In genomic region chr1:226665505-226666163, GRCh38 we compare ENCODE assay signal across 9 cellular contexts.
DNase-seq lines count a peak whose midpoint lies in the region; ATAC-seq and TF ChIP-seq lines count a peak whose summit lies in the region.
"Had no signal": no experiment of that assay in that cellular context is flagged by ENCODE, and none has a peak within 500 bp of the region (broad histone marks: within the 10 kb centered on the region; RNA-seq: fewer than 3 reads in every experiment).

No MANE protein-coding gene starts in this region.

- intact Hi-C loops in IMR-90 (cut with micrococcal nuclease) = no loop called here
- intact Hi-C loops in activated B cell treated with CpG ODN at 0.5 μM for 24 hours (cut with micrococcal nuclease) = no loop called here
- intact Hi-C loops in sigmoid colon (cut with DNase I) = loop anchor here (2.0 kb wide), 1 partner anchor 13 kb away; no protein-coding TSS in a partner anchor

- H4K20me1 ChIP-seq in IMR-90 (ENCODE audit: insufficient read depth, low read length) = peaks cover 5% of the 10 kb centered on the region
- no peaks in the 10 kb centered on the region for H4K20me1 ChIP-seq in hepatocyte (ENCODE audit: insufficient read depth, poor library complexity, severe bottlenecking)

- peak overlapping the region in 1 of 2 experiments; percentile 90; a peak in 1 of 4 replicates for H4K8ac ChIP-seq in IMR-90 (ENCODE audit: low read depth in 2 of 2, low read length in 2 of 2)

- H3K4me1 ChIP-seq in IMR-90 (ENCODE audit: control insufficient read depth, insufficient read depth, low read length) (peaks cover 26% of the 10 kb centered on the region), hepatocyte (ENCODE audit: insufficient read depth) (peaks cover 34% of the 10 kb centered on the region), skeletal muscle tissue (ENCODE audit: control insufficient read depth in 3 of 3, insufficient read depth in 3 of 3, low read length in 3 of 3) (peaks cover 20 to 80% (median 73%) of the 10 kb centered on the region in 3 donors), sigmoid colon (peaks cover 0 to 37% (median 7%) of the 10 kb centered on the region in 4 donors)

- H3K4me3 ChIP-seq in IMR-90 (ENCODE audit: insufficient read depth, low read depth, low read length) (no peak overlapping the region), hepatocyte (no peak overlapping the region), skeletal muscle tissue (ENCODE audit: low read length in 3 of 3) (no peak overlapping the region), sigmoid colon (no peak overlapping the region)

- dilution Hi-C loops in IMR-90 (cut with HindIII; ENCODE audit: low sequenced_read_pairs, unreplicated experiment) = no loop called here

- WGBS in IMR-90 (ENCODE audit: extremely low coverage in 2 of 2, insufficient read length in 1 of 2), 2 experiments = 97% methylated on average over 5 of the region's 17 CpGs; no CpG with 5 or more reads in 1 of the 2 experiments
- WGBS in hepatocyte (ENCODE audit: low lambda C conversion rate, missing lambda C conversion rate) = 94% methylated on average over 17 of the region's 17 CpGs
- WGBS in sigmoid colon, 2 donors = 83 to 92% methylated on average over 17 of the region's 17 CpGs

- peak overlapping the region; percentile 19 for H3K4me3 Mint-ChIP-seq in activated B cell treated with CpG ODN at 0.5 μM for 24 hours

- 0 out of 2 replicates have a peak overlapping the region, but pooled peaks have one; percentile 52 for H4K91ac ChIP-seq in IMR-90 (ENCODE audit: insufficient read depth, low read depth, low read length)

- H2AK9ac ChIP-seq in IMR-90 (replicated peaks; ENCODE audit: low read depth, low read length, poor library complexity) = no peak overlapping the region

- H3K9me3 Mint-ChIP-seq in activated B cell treated with CpG ODN at 0.5 μM for 24 hours = no peaks in the 10 kb centered on the region

- no peak for TF ChIP-seq EP300 in sigmoid colon (IDR thresholded peaks at IDR 0.05)

- no peak overlapping the region for H4K5ac ChIP-seq in IMR-90 (ENCODE audit: low read depth, low read length)

- H3K27ac ChIP-seq in IMR-90 (ENCODE audit: insufficient read depth, low read length) (no peak overlapping the region), hepatocyte (peak overlapping the region; percentile 89), skeletal muscle tissue (ENCODE audit: low read depth, low read length) (peak overlapping the region; percentile 85), sigmoid colon (no peak overlapping the region)

- CTCF ChIA-PET in IMR-90 (lab: Yijun Ruan, JAX) (interaction anchor here (1.5 kb wide), 1 partner anchor 28 kb away, joined by 3 read pairs; no protein-coding TSS in a partner anchor), activated B cell treated with CpG ODN at 0.5 μM for 24 hours (lab: Charles Lee) (interaction anchor here (1.2 kb wide), 1 partner anchor 21 kb away, joined by 3 read pairs; no protein-coding TSS in a partner anchor)

- H2AFZ ChIP-seq in IMR-90 (replicated peaks; ENCODE audit: low read length, poor library complexity) = no peak overlapping the region
- H2AFZ ChIP-seq in hepatocyte = no peak overlapping the region

- H2BK120ac ChIP-seq in IMR-90 (ENCODE audit: low read depth, low read length) = peak overlapping the region; percentile 68; the same call in 1 of the 2 replicates

- BruUV-seq in IMR-90 (replicated peaks; lab: Mats Ljungman, UMichigan) = no TSS peak

- no peak overlapping the region for H3K18ac ChIP-seq in IMR-90 (ENCODE audit: low read depth, low read length)

- H2BK20ac ChIP-seq in IMR-90 (ENCODE audit: low read depth, low read length) = peak overlapping the region; percentile 90

- H3K27me3 ChIP-seq in IMR-90 (ENCODE audit: control insufficient read depth, insufficient read depth, low read length) = no peaks in the 10 kb centered on the region
- no peaks in the 10 kb centered on the region for H3K27me3 ChIP-seq in hepatocyte
- no peaks in the 10 kb centered on the region for H3K27me3 ChIP-seq in skeletal muscle tissue (ENCODE audit: control insufficient read depth in 3 of 3, insufficient read depth in 3 of 3, low read length in 3 of 3)
- no peaks in the 10 kb centered on the region for H3K27me3 ChIP-seq in sigmoid colon

- peak overlapping the region; percentile 97 for H2AK5ac ChIP-seq in IMR-90 (ENCODE audit: low read depth, low read length)

- H3K14ac ChIP-seq in IMR-90 (replicated peaks; ENCODE audit: low read depth, low read length) = peak overlapping the region; percentile 82

- H3K36me3 Mint-ChIP-seq in activated B cell treated with CpG ODN at 0.5 μM for 24 hours (ENCODE audit: low read depth) = peaks cover 55% of the 10 kb centered on the region

- no peak for TF ChIP-seq POLR2A in IMR-90 (IDR thresholded peaks at IDR 0.05; ENCODE audit: low read depth, low read length)
- TF ChIP-seq POLR2A in sigmoid colon (IDR thresholded peaks at IDR 0.05) = no peak

- ATAC-seq in IMR-90 (ENCODE audit: low read depth) (no peak), activated B cell treated with CpG ODN at 0.5 μM for 24 hours (ENCODE audit: low read depth) (no peak), HG03039 (IDR thresholded peaks at IDR 0.05; ENCODE audit: unreplicated experiment) (no peak)

- peak overlapping the region; percentile 87; the same call in 1 of the 3 replicates for H2BK15ac ChIP-seq in IMR-90 (ENCODE audit: low read depth, low read length)

- no peak overlapping the region for H2BK5ac ChIP-seq in IMR-90 (ENCODE audit: low read depth, low read length, poor library complexity, severe bottlenecking)

- H3K9me3 ChIP-seq in IMR-90 (ENCODE audit: control insufficient read depth, insufficient read depth, low read length) = no peaks in the 10 kb centered on the region
- H3K9me3 ChIP-seq in hepatocyte (ENCODE audit: low read depth) = no peaks in the 10 kb centered on the region
- H3K9me3 ChIP-seq in skeletal muscle tissue (ENCODE audit: control insufficient read depth in 3 of 3, low read length in 3 of 3) = no peaks in the 10 kb centered on the region
- no peaks in the 10 kb centered on the region for H3K9me3 ChIP-seq in sigmoid colon

- POLR2A ChIA-PET in IMR-90 (lab: Charles Lee; ENCODE audit: unreplicated experiment) = no interaction called here
- POLR2A ChIA-PET in activated B cell treated with CpG ODN at 0.5 μM for 24 hours (lab: Charles Lee) = interaction anchor here (1.0 to 9.0 kb wide), 5 partner anchors 9 to 33 kb away, joined by 4 to 261 read pairs (median 35); no protein-coding TSS in a partner anchor

- H3K4me1 Mint-ChIP-seq in activated B cell treated with CpG ODN at 0.5 μM for 24 hours = peaks cover 92% of the 10 kb centered on the region

- H3K4me2 ChIP-seq in IMR-90 (ENCODE audit: low read depth, low read length) = no peak overlapping the region
- H3K4me2 ChIP-seq in hepatocyte = no peak overlapping the region

- H3K27ac Mint-ChIP-seq in activated B cell treated with CpG ODN at 0.5 μM for 24 hours = peak overlapping the region; percentile 92

- H3K9me1 ChIP-seq in IMR-90 (ENCODE audit: insufficient read depth, low read length) = peaks cover 29% of the 10 kb centered on the region

- peaks cover 0 to 11% of the 10 kb centered on the region in 2 experiments; a peak in 2 of 4 replicates for H3K79me1 ChIP-seq in IMR-90 (ENCODE audit: low read depth in 1 of 2, low read length in 2 of 2)

- no peak for DNase-seq in IMR-90
- DNase-seq in activated B cell treated with CpG ODN at 0.5 μM for 24 hours = no peak
- no peak for DNase-seq in hepatocyte (ENCODE audit: low spot score)
- DNase-seq in sigmoid colon = no peak
- DNase-seq in central memory CD4-positive, alpha-beta T cell = no peak
- DNase-seq: NCI-H446 treated with DMSO at 0.1 percent for 48 hours; stimulated activated CD4-positive, alpha-beta T cell treated with anti-CD3 and anti-CD28 coated beads, Interleukin-15, amount 100 ng/mL, for 24 hours had no signal

- in situ Hi-C loops in IMR-90 (cut with MboI; ENCODE audit: low sequenced_read_pairs) = no loop called here

- H3K36me3 ChIP-seq in IMR-90 (ENCODE audit: control insufficient read depth, insufficient read depth, low read length) = no peaks in the 10 kb centered on the region
- H3K36me3 ChIP-seq in hepatocyte (replicated peaks; ENCODE audit: insufficient read depth, low read depth) = no peaks in the 10 kb centered on the region
- no peaks in the 10 kb centered on the region for H3K36me3 ChIP-seq in skeletal muscle tissue (ENCODE audit: control insufficient read depth in 3 of 3, insufficient read depth in 3 of 3, low read length in 3 of 3)
- no peaks in the 10 kb centered on the region for H3K36me3 ChIP-seq in sigmoid colon

- H3K9ac ChIP-seq in IMR-90 (ENCODE audit: low read depth, low read length) (no peak overlapping the region), skeletal muscle tissue (ENCODE audit: low read depth in 1 of 3, low read length in 3 of 3) (no peak overlapping the region)

- no peak for TF ChIP-seq CTCF in IMR-90 (conservative IDR thresholded peaks at IDR 0.05; ENCODE audit: low read depth, low read length)
- no peak for TF ChIP-seq CTCF in activated B cell treated with CpG ODN at 0.5 μM for 24 hours (IDR thresholded peaks at IDR 0.05)
- no peak for TF ChIP-seq CTCF in hepatocyte (IDR thresholded peaks at IDR 0.05; ENCODE audit: poor library complexity)
- TF ChIP-seq CTCF in sigmoid colon (IDR thresholded peaks at IDR 0.05) = no peak

- no peak for TF ChIP-seq RAD21 in IMR-90 (IDR thresholded peaks at IDR 0.05; ENCODE audit: low read length)

- peak overlapping the region; percentile 64; the same call in 1 of the 2 replicates for H3K23ac ChIP-seq in IMR-90 (ENCODE audit: low read depth, low read length)

- H3K4ac ChIP-seq in IMR-90 (ENCODE audit: low read depth, low read length) = peak overlapping the region; percentile 92

- no peaks in the 10 kb centered on the region for H3K9me2 ChIP-seq in hepatocyte (replicated peaks; ENCODE audit: insufficient read depth)

- H3K27me3 Mint-ChIP-seq in activated B cell treated with CpG ODN at 0.5 μM for 24 hours = no peaks in the 10 kb centered on the region

- H3K79me2 ChIP-seq in hepatocyte = peaks cover 12% of the 10 kb centered on the region

- H3K56ac ChIP-seq in IMR-90 (ENCODE audit: extremely low read depth, insufficient read depth, low read length) = no peak overlapping the region

TF ChIP-seq in IMR-90, 13 proteins besides CTCF, POLR2A, EP300 and RAD21 (continues in another document):
- no peak for TF ChIP-seq RFX5 (IDR thresholded peaks at IDR 0.05; ENCODE audit: low read depth, low read length)
- TF ChIP-seq NFE2L2 (IDR thresholded peaks at IDR 0.05; ENCODE audit: low read depth, low read length) = no peak
- TF ChIP-seq RCOR1 (IDR thresholded peaks at IDR 0.05; ENCODE audit: insufficient replicate concordance, low read length) = no peak
- TF ChIP-seq, protein P1, sequence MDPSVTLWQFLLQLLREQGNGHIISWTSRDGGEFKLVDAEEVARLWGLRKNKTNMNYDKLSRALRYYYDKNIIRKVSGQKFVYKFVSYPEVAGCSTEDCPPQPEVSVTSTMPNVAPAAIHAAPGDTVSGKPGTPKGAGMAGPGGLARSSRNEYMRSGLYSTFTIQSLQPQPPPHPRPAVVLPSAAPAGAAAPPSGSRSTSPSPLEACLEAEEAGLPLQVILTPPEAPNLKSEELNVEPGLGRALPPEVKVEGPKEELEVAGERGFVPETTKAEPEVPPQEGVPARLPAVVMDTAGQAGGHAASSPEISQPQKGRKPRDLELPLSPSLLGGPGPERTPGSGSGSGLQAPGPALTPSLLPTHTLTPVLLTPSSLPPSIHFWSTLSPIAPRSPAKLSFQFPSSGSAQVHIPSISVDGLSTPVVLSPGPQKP (IDR thresholded peaks at IDR 0.05; ENCODE audit: borderline replicate concordance, low read depth, low read length) = no peak
- no peak for TF ChIP-seq MAZ (IDR thresholded peaks at IDR 0.05; ENCODE audit: borderline replicate concordance, low read depth, low read length)

Comparison
In these comparisons a context has a peak if more than half of its experiments do, and no peak if none do; other contexts are left out.
1. H3K27ac ChIP-seq: peak in hepatocyte (single experiment) and skeletal muscle tissue (single experiment); none in IMR-90 (single experiment) and sigmoid colon (0 of 4).